ENCODE assay signal across 8 cellular contexts in genomic region chr5:147576646-147577535, GRCh38.
DNase-seq lines count a peak whose midpoint lies in the region; ATAC-seq lines count a peak whose summit lies in the region.

No MANE protein-coding gene starts in this region.

- H3K4me3 ChIP-seq in H7 (ENCODE audit: insufficient read depth, low read depth, low read length), result no peak overlapping the region

- ATAC-seq in GM19397 (IDR thresholded peaks at IDR 0.05; ENCODE audit: unreplicated experiment), result no peak

- no peaks in the 10 kb centered on the region for H3K27me3 ChIP-seq in H7 (ENCODE audit: control insufficient read depth, insufficient read depth, low read length)

- DNase-seq in NK-92 treated with Interleukin-12 subunit alpha and Interleukin-12 subunit beta, amount 100 ng/mL, for 24 hours (lab: John Stamatoyannopoulos, UW), result peak; percentile 9
- DNase-seq in NK-92 (lab: John Stamatoyannopoulos, UW; ENCODE audit: unreplicated experiment) (no peak), H7 (peak; percentile 31), NCI-H2171 treated with DMSO at 0.1 percent for 48 hours (lab: John Stamatoyannopoulos, UW) (peak; percentile 29), anterior cingulate cortex (lab: John Stamatoyannopoulos, UW) (peak in 31 of 58 donors; percentile 1 to 70 (median 18)), inferior parietal cortex (ENCODE audit: extremely low spot score) (peak; percentile 61)
- DNase-seq in stimulated activated CD8-positive, alpha-beta memory T cell treated with anti-CD3 and anti-CD28 coated beads, Interleukin-15, amount 100 ng/mL, for 24 hours (ENCODE audit: low read depth), result peak; percentile 8

- H3K36me3 ChIP-seq in H7 (replicated peaks; ENCODE audit: control insufficient read depth, insufficient read depth, low read length), result no peaks in the 10 kb centered on the region
